In genomic region chr9:120387257-120387999, GRCh38 we compare ENCODE assay signal across 1 cellular context.
A peak's percentile ranks its signal among the peaks of the same experiment; 100 is the strongest.
TF ChIP-seq lines count a peak whose summit lies in the region.

No MANE protein-coding gene starts in this region.

TF ChIP-seq in HepG2, 621 proteins besides CTCF, POLR2A, EP300 and RAD21 (continued from another document and continues in another):
- TF ChIP-seq ZBTB38 (CRISPR knock-in tag; IDR thresholded peaks at IDR 0.05) (peak; percentile 7; the same call in 1 of the 2 replicates), POLR2AphosphoS5 (IDR thresholded peaks at IDR 0.05; ENCODE audit: low read depth, low read length) (no peak), NCOA2 (CRISPR knock-in tag; IDR thresholded peaks at IDR 0.05) (0 out of 2 replicates have a peak, but pooled peaks have one; percentile 25), JUND (CRISPR knock-in tag; IDR thresholded peaks at IDR 0.05) (0 out of 2 replicates have a peak, but pooled peaks have one; percentile 11), MED8 (CRISPR knock-in tag; IDR thresholded peaks at IDR 0.05; ENCODE audit: insufficient replicate concordance) (no peak), ZNF629 (CRISPR knock-in tag; conservative IDR thresholded peaks at IDR 0.05) (no peak), WIZ (CRISPR knock-in tag; IDR thresholded peaks at IDR 0.05) (no peak), RAD51 (IDR thresholded peaks at IDR 0.05; ENCODE audit: borderline replicate concordance) (no peak), ZNF367 (CRISPR knock-in tag; IDR thresholded peaks at IDR 0.05; ENCODE audit: borderline replicate concordance) (no peak), ZNF431 (CRISPR knock-in tag; IDR thresholded peaks at IDR 0.05; ENCODE audit: borderline replicate concordance, low read depth) (no peak), ZNF20 (CRISPR knock-in tag; IDR thresholded peaks at IDR 0.05) (no peak), HMG20B (CRISPR knock-in tag; conservative IDR thresholded peaks at IDR 0.05) (peak; percentile 40; the same call in 1 of the 2 replicates), PAF1 (CRISPR knock-in tag; IDR thresholded peaks at IDR 0.05) (no peak), ZNF570 (CRISPR knock-in tag; IDR thresholded peaks at IDR 0.05; ENCODE audit: borderline replicate concordance) (no peak), MYC (CRISPR knock-in tag; IDR thresholded peaks at IDR 0.05; ENCODE audit: borderline replicate concordance) (0 out of 2 replicates have a peak, but pooled peaks have one; percentile 29), FOXA1 (IDR thresholded peaks at IDR 0.05) (no peak), FOXA1 (CRISPR knock-in tag; IDR thresholded peaks at IDR 0.05) (peak; percentile 60), ZNF564 (CRISPR knock-in tag; IDR thresholded peaks at IDR 0.05) (no peak), ZNF446 (CRISPR knock-in tag; IDR thresholded peaks at IDR 0.05) (no peak), ZNF296 (CRISPR knock-in tag; conservative IDR thresholded peaks at IDR 0.05) (no peak), ZNF275 (CRISPR knock-in tag; IDR thresholded peaks at IDR 0.05; ENCODE audit: borderline replicate concordance) (no peak), MYPOP (CRISPR knock-in tag; IDR thresholded peaks at IDR 0.05) (no peak), ZFP36L2 (CRISPR knock-in tag; IDR thresholded peaks at IDR 0.05) (no peak), RXRB (CRISPR knock-in tag; IDR thresholded peaks at IDR 0.05; ENCODE audit: borderline replicate concordance) (no peak), SOX6 (IDR thresholded peaks at IDR 0.05) (no peak), SOX6 (CRISPR knock-in tag; IDR thresholded peaks at IDR 0.05) (no peak; the same call in 1 of the 2 replicates), RBM39 (IDR thresholded peaks at IDR 0.05; ENCODE audit: low read depth, low read length, poor library complexity, severe bottlenecking) (no peak), ZNF530 (CRISPR knock-in tag; IDR thresholded peaks at IDR 0.05; ENCODE audit: low read depth) (no peak), ZNF326 (CRISPR knock-in tag; IDR thresholded peaks at IDR 0.05; ENCODE audit: borderline replicate concordance) (no peak), HDAC6 (IDR thresholded peaks at IDR 0.05; ENCODE audit: low read depth, low read length) (no peak), FIP1L1 (IDR thresholded peaks at IDR 0.05; ENCODE audit: borderline replicate concordance, insufficient read depth, low read depth, low read length) (no peak), SMAD3 (CRISPR knock-in tag; IDR thresholded peaks at IDR 0.05) (0 out of 2 replicates have a peak, but pooled peaks have one; percentile 15), LCORL (IDR thresholded peaks at IDR 0.05) (no peak), LCORL (CRISPR knock-in tag; IDR thresholded peaks at IDR 0.05) (no peak), KDM5A (IDR thresholded peaks at IDR 0.05; ENCODE audit: borderline replicate concordance, low read length) (no peak), ZNF607 (CRISPR knock-in tag; IDR thresholded peaks at IDR 0.05; ENCODE audit: borderline replicate concordance) (no peak), NFRKB (IDR thresholded peaks at IDR 0.05) (no peak)
- TF ChIP-seq, protein P1, sequence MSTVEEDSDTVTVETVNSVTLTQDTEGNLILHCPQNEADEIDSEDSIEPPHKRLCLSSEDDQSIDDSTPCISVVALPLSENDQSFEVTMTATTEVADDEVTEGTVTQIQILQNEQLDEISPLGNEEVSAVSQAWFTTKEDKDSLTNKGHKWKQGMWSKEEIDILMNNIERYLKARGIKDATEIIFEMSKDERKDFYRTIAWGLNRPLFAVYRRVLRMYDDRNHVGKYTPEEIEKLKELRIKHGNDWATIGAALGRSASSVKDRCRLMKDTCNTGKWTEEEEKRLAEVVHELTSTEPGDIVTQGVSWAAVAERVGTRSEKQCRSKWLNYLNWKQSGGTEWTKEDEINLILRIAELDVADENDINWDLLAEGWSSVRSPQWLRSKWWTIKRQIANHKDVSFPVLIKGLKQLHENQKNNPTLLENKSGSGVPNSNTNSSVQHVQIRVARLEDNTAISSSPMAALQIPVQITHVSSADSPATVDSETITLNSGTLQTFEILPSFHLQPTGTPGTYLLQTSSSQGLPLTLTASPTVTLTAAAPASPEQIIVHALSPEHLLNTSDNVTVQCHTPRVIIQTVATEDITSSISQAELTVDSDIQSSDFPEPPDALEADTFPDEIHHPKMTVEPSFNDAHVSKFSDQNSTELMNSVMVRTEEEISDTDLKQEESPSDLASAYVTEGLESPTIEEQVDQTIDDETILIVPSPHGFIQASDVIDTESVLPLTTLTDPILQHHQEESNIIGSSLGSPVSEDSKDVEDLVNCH (CRISPR knock-in tag; IDR thresholded peaks at IDR 0.05): no peak
- TF ChIP-seq, protein P2, sequence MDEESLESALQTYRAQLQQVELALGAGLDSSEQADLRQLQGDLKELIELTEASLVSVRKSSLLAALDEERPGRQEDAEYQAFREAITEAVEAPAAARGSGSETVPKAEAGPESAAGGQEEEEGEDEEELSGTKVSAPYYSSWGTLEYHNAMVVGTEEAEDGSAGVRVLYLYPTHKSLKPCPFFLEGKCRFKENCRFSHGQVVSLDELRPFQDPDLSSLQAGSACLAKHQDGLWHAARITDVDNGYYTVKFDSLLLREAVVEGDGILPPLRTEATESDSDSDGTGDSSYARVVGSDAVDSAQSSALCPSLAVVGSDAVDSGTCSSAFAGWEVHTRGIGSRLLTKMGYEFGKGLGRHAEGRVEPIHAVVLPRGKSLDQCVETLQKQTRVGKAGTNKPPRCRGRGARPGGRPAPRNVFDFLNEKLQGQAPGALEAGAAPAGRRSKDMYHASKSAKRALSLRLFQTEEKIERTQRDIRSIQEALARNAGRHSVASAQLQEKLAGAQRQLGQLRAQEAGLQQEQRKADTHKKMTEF (CRISPR knock-in tag; IDR thresholded peaks at IDR 0.05): no peak
- TF ChIP-seq, protein P3, sequence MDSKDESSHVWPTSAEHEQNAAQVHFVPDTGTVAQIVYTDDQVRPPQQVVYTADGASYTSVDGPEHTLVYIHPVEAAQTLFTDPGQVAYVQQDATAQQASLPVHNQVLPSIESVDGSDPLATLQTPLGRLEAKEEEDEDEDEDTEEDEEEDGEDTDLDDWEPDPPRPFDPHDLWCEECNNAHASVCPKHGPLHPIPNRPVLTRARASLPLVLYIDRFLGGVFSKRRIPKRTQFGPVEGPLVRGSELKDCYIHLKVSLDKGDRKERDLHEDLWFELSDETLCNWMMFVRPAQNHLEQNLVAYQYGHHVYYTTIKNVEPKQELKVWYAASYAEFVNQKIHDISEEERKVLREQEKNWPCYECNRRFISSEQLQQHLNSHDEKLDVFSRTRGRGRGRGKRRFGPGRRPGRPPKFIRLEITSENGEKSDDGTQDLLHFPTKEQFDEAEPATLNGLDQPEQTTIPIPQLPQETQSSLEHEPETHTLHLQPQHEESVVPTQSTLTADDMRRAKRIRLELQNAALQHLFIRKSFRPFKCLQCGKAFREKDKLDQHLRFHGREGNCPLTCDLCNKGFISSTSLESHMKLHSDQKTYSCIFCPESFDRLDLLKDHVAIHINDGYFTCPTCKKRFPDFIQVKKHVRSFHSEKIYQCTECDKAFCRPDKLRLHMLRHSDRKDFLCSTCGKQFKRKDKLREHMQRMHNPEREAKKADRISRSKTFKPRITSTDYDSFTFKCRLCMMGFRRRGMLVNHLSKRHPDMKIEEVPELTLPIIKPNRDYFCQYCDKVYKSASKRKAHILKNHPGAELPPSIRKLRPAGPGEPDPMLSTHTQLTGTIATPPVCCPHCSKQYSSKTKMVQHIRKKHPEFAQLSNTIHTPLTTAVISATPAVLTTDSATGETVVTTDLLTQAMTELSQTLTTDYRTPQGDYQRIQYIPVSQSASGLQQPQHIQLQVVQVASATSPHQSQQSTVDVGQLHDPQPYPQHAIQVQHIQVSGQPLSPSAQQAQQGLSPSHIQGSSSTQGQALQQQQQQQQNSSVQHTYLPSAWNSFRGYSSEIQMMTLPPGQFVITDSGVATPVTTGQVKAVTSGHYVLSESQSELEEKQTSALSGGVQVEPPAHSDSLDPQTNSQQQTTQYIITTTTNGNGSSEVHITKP (CRISPR knock-in tag; IDR thresholded peaks at IDR 0.05; ENCODE audit: low read depth): peak; percentile 61; the same call in 1 of the 2 replicates
- TF ChIP-seq, protein P4, sequence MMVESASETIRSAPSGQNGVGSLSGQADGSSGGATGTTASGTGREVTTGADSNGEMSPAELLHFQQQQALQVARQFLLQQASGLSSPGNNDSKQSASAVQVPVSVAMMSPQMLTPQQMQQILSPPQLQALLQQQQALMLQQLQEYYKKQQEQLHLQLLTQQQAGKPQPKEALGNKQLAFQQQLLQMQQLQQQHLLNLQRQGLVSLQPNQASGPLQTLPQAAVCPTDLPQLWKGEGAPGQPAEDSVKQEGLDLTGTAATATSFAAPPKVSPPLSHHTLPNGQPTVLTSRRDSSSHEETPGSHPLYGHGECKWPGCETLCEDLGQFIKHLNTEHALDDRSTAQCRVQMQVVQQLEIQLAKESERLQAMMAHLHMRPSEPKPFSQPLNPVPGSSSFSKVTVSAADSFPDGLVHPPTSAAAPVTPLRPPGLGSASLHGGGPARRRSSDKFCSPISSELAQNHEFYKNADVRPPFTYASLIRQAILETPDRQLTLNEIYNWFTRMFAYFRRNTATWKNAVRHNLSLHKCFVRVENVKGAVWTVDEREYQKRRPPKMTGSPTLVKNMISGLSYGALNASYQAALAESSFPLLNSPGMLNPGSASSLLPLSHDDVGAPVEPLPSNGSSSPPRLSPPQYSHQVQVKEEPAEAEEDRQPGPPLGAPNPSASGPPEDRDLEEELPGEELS (CRISPR knock-in tag; IDR thresholded peaks at IDR 0.05): peak; percentile 27; the same call in 1 of the 2 replicates
- TF ChIP-seq, protein P5, sequence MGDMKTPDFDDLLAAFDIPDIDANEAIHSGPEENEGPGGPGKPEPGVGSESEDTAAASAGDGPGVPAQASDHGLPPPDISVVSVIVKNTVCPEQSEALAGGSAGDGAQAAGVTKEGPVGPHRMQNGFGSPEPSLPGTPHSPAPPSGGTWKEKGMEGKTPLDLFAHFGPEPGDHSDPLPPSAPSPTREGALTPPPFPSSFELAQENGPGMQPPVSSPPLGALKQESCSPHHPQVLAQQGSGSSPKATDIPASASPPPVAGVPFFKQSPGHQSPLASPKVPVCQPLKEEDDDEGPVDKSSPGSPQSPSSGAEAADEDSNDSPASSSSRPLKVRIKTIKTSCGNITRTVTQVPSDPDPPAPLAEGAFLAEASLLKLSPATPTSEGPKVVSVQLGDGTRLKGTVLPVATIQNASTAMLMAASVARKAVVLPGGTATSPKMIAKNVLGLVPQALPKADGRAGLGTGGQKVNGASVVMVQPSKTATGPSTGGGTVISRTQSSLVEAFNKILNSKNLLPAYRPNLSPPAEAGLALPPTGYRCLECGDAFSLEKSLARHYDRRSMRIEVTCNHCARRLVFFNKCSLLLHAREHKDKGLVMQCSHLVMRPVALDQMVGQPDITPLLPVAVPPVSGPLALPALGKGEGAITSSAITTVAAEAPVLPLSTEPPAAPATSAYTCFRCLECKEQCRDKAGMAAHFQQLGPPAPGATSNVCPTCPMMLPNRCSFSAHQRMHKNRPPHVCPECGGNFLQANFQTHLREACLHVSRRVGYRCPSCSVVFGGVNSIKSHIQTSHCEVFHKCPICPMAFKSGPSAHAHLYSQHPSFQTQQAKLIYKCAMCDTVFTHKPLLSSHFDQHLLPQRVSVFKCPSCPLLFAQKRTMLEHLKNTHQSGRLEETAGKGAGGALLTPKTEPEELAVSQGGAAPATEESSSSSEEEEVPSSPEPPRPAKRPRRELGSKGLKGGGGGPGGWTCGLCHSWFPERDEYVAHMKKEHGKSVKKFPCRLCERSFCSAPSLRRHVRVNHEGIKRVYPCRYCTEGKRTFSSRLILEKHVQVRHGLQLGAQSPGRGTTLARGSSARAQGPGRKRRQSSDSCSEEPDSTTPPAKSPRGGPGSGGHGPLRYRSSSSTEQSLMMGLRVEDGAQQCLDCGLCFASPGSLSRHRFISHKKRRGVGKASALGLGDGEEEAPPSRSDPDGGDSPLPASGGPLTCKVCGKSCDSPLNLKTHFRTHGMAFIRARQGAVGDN (CRISPR knock-in tag; IDR thresholded peaks at IDR 0.05): no peak
- TF ChIP-seq, protein P6, sequence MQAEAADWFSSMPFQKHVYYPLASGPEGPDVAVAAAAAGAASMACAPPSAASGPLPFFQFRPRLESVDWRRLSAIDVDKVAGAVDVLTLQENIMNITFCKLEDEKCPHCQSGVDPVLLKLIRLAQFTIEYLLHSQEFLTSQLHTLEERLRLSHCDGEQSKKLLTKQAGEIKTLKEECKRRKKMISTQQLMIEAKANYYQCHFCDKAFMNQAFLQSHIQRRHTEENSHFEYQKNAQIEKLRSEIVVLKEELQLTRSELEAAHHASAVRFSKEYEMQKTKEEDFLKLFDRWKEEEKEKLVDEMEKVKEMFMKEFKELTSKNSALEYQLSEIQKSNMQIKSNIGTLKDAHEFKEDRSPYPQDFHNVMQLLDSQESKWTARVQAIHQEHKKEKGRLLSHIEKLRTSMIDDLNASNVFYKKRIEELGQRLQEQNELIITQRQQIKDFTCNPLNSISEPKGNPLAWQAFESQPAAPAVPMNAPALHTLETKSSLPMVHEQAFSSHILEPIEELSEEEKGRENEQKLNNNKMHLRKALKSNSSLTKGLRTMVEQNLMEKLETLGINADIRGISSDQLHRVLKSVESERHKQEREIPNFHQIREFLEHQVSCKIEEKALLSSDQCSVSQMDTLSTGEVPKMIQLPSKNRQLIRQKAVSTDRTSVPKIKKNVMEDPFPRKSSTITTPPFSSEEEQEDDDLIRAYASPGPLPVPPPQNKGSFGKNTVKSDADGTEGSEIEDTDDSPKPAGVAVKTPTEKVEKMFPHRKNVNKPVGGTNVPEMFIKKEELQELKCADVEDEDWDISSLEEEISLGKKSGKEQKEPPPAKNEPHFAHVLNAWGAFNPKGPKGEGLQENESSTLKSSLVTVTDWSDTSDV (CRISPR knock-in tag; IDR thresholded peaks at IDR 0.05): no peak
